Comparison of ENCODE assay signal across 30 cellular contexts in the genomic region with DNA sequence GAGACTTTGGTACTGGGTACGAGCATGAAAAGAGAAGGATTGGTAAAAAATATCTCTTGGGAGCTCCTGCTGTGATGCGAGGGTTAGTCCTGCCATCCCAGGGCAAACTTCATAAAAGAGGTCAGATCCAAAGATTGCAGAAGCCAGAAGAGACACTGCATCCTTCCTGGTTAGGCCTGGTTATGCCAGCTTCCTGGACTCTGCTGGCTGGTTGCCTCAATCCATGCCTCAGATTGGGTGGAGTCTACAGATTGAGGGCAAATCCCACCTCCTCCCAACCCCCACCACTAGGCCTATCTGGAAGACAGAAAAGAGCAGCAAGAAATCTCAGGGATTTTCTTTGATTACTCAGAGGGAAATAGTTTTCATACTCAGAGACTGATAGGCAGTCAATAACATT. TPM values are rescaled to one million over a fixed set of nuclear protein-coding genes. Genes with fewer than 3 reads are reported as not detected.
"Had no signal": no experiment of that assay in that cellular context is flagged by ENCODE, and none has a peak within 500 bp of the region (broad histone marks: within the 10 kb centered on the region; RNA-seq: fewer than 3 reads in every experiment).

No MANE protein-coding gene starts in this region.

- H3K9me3 Mint-ChIP-seq: activated CD4-positive, alpha-beta memory T cell treated with anti-CD3 and anti-CD28 coated beads for 36 hours; activated CD4-positive, alpha-beta T cell treated with anti-CD3 and anti-CD28 coated beads, Interleukin-2, amount 10 ng/mL, durations not matched to agents 7 days and 5 days; activated naive CD4-positive, alpha-beta T cell treated with anti-CD3 and anti-CD28 coated beads for 36 hours; activated T-helper 17 cell treated with anti-CD3 and anti-CD28 coated beads, Interleukin-2, amount 50 U/mL, for 72 hours; T-cell had no signal

- H3K4me3 ChIP-seq: breast epithelium, SK-N-MC had no signal

- H3K9me3 ChIP-seq: breast epithelium had no signal

- H3K4me3 Mint-ChIP-seq: activated CD4-positive, alpha-beta memory T cell treated with anti-CD3 and anti-CD28 coated beads for 36 hours; activated CD4-positive, alpha-beta T cell treated with anti-CD3 and anti-CD28 coated beads, Interleukin-2, amount 10 ng/mL, durations not matched to agents 7 days and 5 days; activated naive CD4-positive, alpha-beta T cell treated with anti-CD3 and anti-CD28 coated beads for 36 hours; activated naive CD8-positive, alpha-beta T cell; activated T-helper 17 cell treated with anti-CD3 and anti-CD28 coated beads, Interleukin-2, amount 50 U/mL, for 72 hours; T-cell had no signal

- H3K4me1 ChIP-seq: breast epithelium had no signal

- H3K27ac Mint-ChIP-seq: activated CD4-positive, alpha-beta memory T cell treated with anti-CD3 and anti-CD28 coated beads for 36 hours; activated CD4-positive, alpha-beta T cell treated with anti-CD3 and anti-CD28 coated beads, Interleukin-2, amount 10 ng/mL, durations not matched to agents 7 days and 5 days; activated naive CD4-positive, alpha-beta T cell treated with anti-CD3 and anti-CD28 coated beads for 36 hours; activated naive CD8-positive, alpha-beta T cell; activated T-helper 17 cell treated with anti-CD3 and anti-CD28 coated beads, Interleukin-2, amount 50 U/mL, for 72 hours; T-cell had no signal

- H3K36me3 Mint-ChIP-seq: activated CD4-positive, alpha-beta memory T cell treated with anti-CD3 and anti-CD28 coated beads for 36 hours; activated naive CD8-positive, alpha-beta T cell; T-cell had no signal

- DNase-seq: activated CD4-positive, alpha-beta memory T cell treated with anti-CD3 and anti-CD28 coated beads for 36 hours; activated CD4-positive, alpha-beta T cell treated with anti-CD3 and anti-CD28 coated beads, Interleukin-2, amount 10 ng/mL, durations not matched to agents 7 days and 5 days; activated CD4-positive, CD25-positive, alpha-beta regulatory T cell; activated CD8-positive, alpha-beta memory T cell treated with anti-CD3 and anti-CD28 coated beads for 24 hours; activated gamma-delta T cell; activated naive CD4-positive, alpha-beta T cell treated with anti-CD3 and anti-CD28 coated beads for 36 hours; activated T-cell treated with anti-CD3 and anti-CD28 coated beads for 4 hours; activated T-cell treated with anti-CD3 and anti-CD28 coated beads, Interleukin-2, amount 50 U/mL, for 48 hours; amygdala; caudate nucleus; MM.1S; NCI-H1105; NCI-H1436 treated with DMSO at 0.1 percent for 48 hours; NCI-H187; NCI-H2081; NCI-H510A treated with DMSO at 0.1 percent for 48 hours; NCI-H69; NK-92 treated with Interleukin-12 subunit alpha and Interleukin-12 subunit beta, amount 100 ng/mL, for 24 hours; OCI-M1; RPMI8226; T-cell; T-helper 2 cell; T1000 had no signal

- H3K27ac ChIP-seq: breast epithelium, SK-N-MC had no signal

- ATAC-seq: activated T-helper 17 cell treated with anti-CD3 and anti-CD28 coated beads, Interleukin-2, amount 50 U/mL, for 72 hours; Panc1; Right ventricle myocardium inferior; T-cell had no signal

- FAIRE-seq: TTC549 had no signal

- H3K4me1 Mint-ChIP-seq: activated CD4-positive, alpha-beta T cell treated with anti-CD3 and anti-CD28 coated beads, Interleukin-2, amount 10 ng/mL, durations not matched to agents 7 days and 5 days; activated T-helper 17 cell treated with anti-CD3 and anti-CD28 coated beads, Interleukin-2, amount 50 U/mL, for 72 hours; T-cell had no signal

- H3K36me3 ChIP-seq: breast epithelium had no signal

RNA-seq across cellular contexts. Expression of a gene that starts 5.3 kb away (rescaled TPM):
- total RNA-seq: activated CD4-positive, alpha-beta memory T cell treated with anti-CD3 and anti-CD28 coated beads for 36 hours; activated CD4-positive, alpha-beta T cell treated with anti-CD3 and anti-CD28 coated beads, Interleukin-2, amount 10 ng/mL, durations not matched to agents 7 days and 5 days; activated naive CD4-positive, alpha-beta T cell treated with anti-CD3 and anti-CD28 coated beads for 36 hours; activated T-helper 17 cell treated with anti-CD3 and anti-CD28 coated beads, Interleukin-2, amount 50 U/mL, for 72 hours; T-cell had no signal
